In the genomic region with DNA sequence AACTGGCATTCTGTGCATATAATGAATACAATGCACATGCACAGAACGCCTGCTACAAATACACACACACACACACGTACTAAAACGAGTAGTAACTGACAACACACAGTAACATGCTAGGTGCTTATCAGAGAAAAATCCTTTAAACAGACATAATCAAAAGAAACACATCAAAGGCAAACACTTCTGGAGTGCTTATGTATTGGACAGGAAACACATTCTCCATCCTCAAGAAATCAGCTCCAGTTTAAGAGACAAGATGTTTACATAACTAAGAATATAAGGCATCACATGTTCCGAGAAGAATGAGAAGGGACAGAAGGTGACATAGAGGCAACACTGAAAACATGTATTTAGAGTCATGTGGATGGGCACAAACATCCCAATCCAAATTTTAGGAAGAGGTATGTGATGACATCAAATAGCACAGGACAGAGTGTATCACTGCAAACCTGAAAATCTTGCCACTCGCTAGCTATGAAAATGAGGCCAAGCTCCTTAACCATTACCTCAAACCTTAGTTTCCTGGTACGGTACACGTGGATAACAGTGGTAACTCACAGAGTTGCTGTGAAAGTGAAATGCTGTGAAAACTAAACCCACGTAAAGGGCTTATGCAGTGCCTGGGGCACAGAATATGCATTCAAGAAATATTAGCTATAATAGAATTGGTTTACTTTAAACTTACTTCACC, we compare ENCODE assay signal across 18 cellular contexts.
DNase-seq lines count a peak whose midpoint lies in the region; ATAC-seq and TF ChIP-seq lines count a peak whose summit lies in the region.
"Had no signal": no experiment of that assay in that cellular context is flagged by ENCODE, and none has a peak within 500 bp of the region (broad histone marks: within the 10 kb centered on the region; RNA-seq: fewer than 3 reads in every experiment).

No MANE protein-coding gene starts in this region.

- H3K9me3 ChIP-seq in hepatocyte (ENCODE audit: low read depth) (no peaks in the 10 kb centered on the region), mesodermal cell (ENCODE audit: control insufficient read depth, low read length) (no peaks in the 10 kb centered on the region), MG63 (no peaks in the 10 kb centered on the region)
- H3K9me3 ChIP-seq: SJSA1 had no signal

- H3K36me3 ChIP-seq in hepatocyte (replicated peaks; ENCODE audit: insufficient read depth, low read depth) (no peaks in the 10 kb centered on the region), mesodermal cell (ENCODE audit: control insufficient read depth, insufficient read depth, low read length) (no peaks in the 10 kb centered on the region), MG63 (no peaks in the 10 kb centered on the region)
- H3K36me3 ChIP-seq: SJSA1 had no signal

- no peaks in the 10 kb centered on the region for H4K20me1 ChIP-seq in hepatocyte (ENCODE audit: insufficient read depth, poor library complexity, severe bottlenecking)

- ATAC-seq in natural killer cell (peak; percentile 50 to 83 (median 65)), GM18858 (IDR thresholded peaks at IDR 0.05; ENCODE audit: unreplicated experiment) (no peak)
- ATAC-seq in natural killer cell treated with Interleukin-12 subunit alpha and Interleukin-12 subunit beta and Interleukin-15 and Interleukin-18, amount 100 ng/mL, for 72 hours, result no peak
- ATAC-seq: K562 had no signal

- peaks cover 34% of the 10 kb centered on the region for H3K4me1 ChIP-seq in hepatocyte (ENCODE audit: insufficient read depth)
- peaks cover 25% of the 10 kb centered on the region for H3K4me1 ChIP-seq in mesodermal cell (ENCODE audit: control insufficient read depth, insufficient read depth, low read length, poor library complexity, severe bottlenecking)

- H3K4me1 Mint-ChIP-seq in natural killer cell, result peaks cover 6 to 10% of the 10 kb centered on the region in 2 donors
- H3K4me1 Mint-ChIP-seq in natural killer cell treated with Interleukin-12 subunit alpha and Interleukin-12 subunit beta and Interleukin-15 and Interleukin-18, amount 100 ng/mL, for 72 hours (ENCODE audit: low read depth in 2 of 2), result peaks cover 0 to 3% of the 10 kb centered on the region in 2 donors
- H3K4me1 Mint-ChIP-seq: B cell had no signal

- TF ChIP-seq CTCF in natural killer cell (IDR thresholded peaks at IDR 0.05) (no peak), hepatocyte (IDR thresholded peaks at IDR 0.05; ENCODE audit: poor library complexity) (no peak)

- H3K79me2 ChIP-seq in hepatocyte, result no peaks in the 10 kb centered on the region

- no peak for DNase-seq in natural killer cell
- no peak for DNase-seq in natural killer cell treated with Interleukin-12 subunit alpha and Interleukin-12 subunit beta and Interleukin-15 and Interleukin-18, amount 100 ng/mL, for 72 hours (ENCODE audit: low spot score)
- DNase-seq in hepatocyte (ENCODE audit: low spot score), result no peak
- no peak for DNase-seq in MG63
- no peak for DNase-seq in NCI-H2107 (lab: John Stamatoyannopoulos, UW)
- DNase-seq: H7, NCI-H1092, NCI-H1436, NCI-H187 treated with DMSO at 0.1 percent for 48 hours, NCI-H226, NCI-H510A treated with DMSO at 0.1 percent for 48 hours, OCI-M1 had no signal

- 45% methylated on average over 8 of the region's 8 CpGs for WGBS in hepatocyte (ENCODE audit: low lambda C conversion rate, missing lambda C conversion rate)
- 94 to 100% methylated on average over 4 of the region's 8 CpGs for WGBS in mesodermal cell (ENCODE audit: insufficient coverage in 2 of 2), 2 experiments

- H3K9me2 ChIP-seq in hepatocyte (replicated peaks; ENCODE audit: insufficient read depth), result no peaks in the 10 kb centered on the region

- H3K4me3 Mint-ChIP-seq in natural killer cell, result no peak overlapping the region
- H3K4me3 Mint-ChIP-seq in natural killer cell treated with Interleukin-12 subunit alpha and Interleukin-12 subunit beta and Interleukin-15 and Interleukin-18, amount 100 ng/mL, for 72 hours, result no peak overlapping the region
- H3K4me3 Mint-ChIP-seq: B cell, CD14-positive monocyte had no signal

- H3K27me3 ChIP-seq in hepatocyte, result no peaks in the 10 kb centered on the region
- H3K27me3 ChIP-seq in MG63, result no peaks in the 10 kb centered on the region
- H3K27me3 ChIP-seq: SJSA1 had no signal

- no peaks in the 10 kb centered on the region for H3K9me3 Mint-ChIP-seq in natural killer cell
- H3K9me3 Mint-ChIP-seq in natural killer cell treated with Interleukin-12 subunit alpha and Interleukin-12 subunit beta and Interleukin-15 and Interleukin-18, amount 100 ng/mL, for 72 hours, result no peaks in the 10 kb centered on the region
- H3K9me3 Mint-ChIP-seq: CD14-positive monocyte had no signal

- peak overlapping the region; percentile 21 for H3K27ac ChIP-seq in hepatocyte
- peak overlapping the region; percentile 31 for H3K27ac ChIP-seq in mesodermal cell (ENCODE audit: low read depth, low read length, severe bottlenecking)

- no peak overlapping the region for H3K27ac Mint-ChIP-seq in natural killer cell
- no peak overlapping the region for H3K27ac Mint-ChIP-seq in natural killer cell treated with Interleukin-12 subunit alpha and Interleukin-12 subunit beta and Interleukin-15 and Interleukin-18, amount 100 ng/mL, for 72 hours
- H3K27ac Mint-ChIP-seq: B cell, CD14-positive monocyte had no signal

- intact Hi-C loops in natural killer cell (cut with micrococcal nuclease), result loop anchor here (2.0 kb wide), 1 partner anchor 13 kb away; no protein-coding TSS in a partner anchor

- H3K4me2 ChIP-seq in hepatocyte, result no peak overlapping the region

- H3K4me3 ChIP-seq in hepatocyte, result no peak overlapping the region
- no peak overlapping the region for H3K4me3 ChIP-seq in mesodermal cell (ENCODE audit: extremely low read depth, insufficient read depth, low read length, poor library complexity, severe bottlenecking)
- H3K4me3 ChIP-seq in MG63, result no peak overlapping the region
- H3K4me3 ChIP-seq: K562, SJSA1 had no signal

- no peaks in the 10 kb centered on the region for H3K36me3 Mint-ChIP-seq in natural killer cell
- H3K36me3 Mint-ChIP-seq in natural killer cell treated with Interleukin-12 subunit alpha and Interleukin-12 subunit beta and Interleukin-15 and Interleukin-18, amount 100 ng/mL, for 72 hours, result no peaks in the 10 kb centered on the region
- H3K36me3 Mint-ChIP-seq: CD14-positive monocyte had no signal

- no peak overlapping the region for H2AFZ ChIP-seq in hepatocyte

- peaks cover 26 to 62% of the 10 kb centered on the region in 2 donors for H3K27me3 Mint-ChIP-seq in natural killer cell (ENCODE audit: low read depth in 2 of 2)
- peaks cover 19 to 24% of the 10 kb centered on the region in 2 donors for H3K27me3 Mint-ChIP-seq in natural killer cell treated with Interleukin-12 subunit alpha and Interleukin-12 subunit beta and Interleukin-15 and Interleukin-18, amount 100 ng/mL, for 72 hours
- H3K27me3 Mint-ChIP-seq: B cell had no signal

Comparison
In these comparisons a context has a peak if more than half of its experiments do, and no peak if none do; other contexts are left out.
1. ATAC-seq: peak in natural killer cell (3 of 3); none in natural killer cell treated with Interleukin-12 subunit alpha and Interleukin-12 subunit beta and Interleukin-15 and Interleukin-18, amount 100 ng/mL, for 72 hours (0 of 2) and GM18858 (single experiment).